ENCODE assay signal across 11 cellular contexts in the genomic region with DNA sequence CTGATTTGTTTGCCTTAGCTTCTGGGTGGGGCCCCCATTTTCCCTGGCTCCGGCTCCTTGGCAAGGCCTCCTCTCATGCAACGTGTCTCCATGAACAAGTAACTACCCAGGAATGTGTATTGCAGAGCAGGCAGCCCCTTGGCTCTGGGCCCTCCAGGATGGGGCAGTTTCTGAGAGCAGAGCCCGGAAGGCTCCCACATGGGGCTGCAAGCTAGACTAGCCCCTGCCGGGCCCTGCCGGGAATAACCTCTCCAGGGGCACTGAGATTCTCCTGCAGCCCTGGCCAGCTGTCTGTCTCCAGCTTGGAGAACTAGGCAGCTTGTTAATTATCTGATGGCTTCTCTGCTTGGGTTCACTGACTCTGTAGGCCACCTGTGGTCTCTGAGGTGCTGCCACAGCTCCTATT.
DNase-seq lines count a peak whose midpoint lies in the region; ATAC-seq and TF ChIP-seq lines count a peak whose summit lies in the region.
"Had no signal": no experiment of that assay in that cellular context is flagged by ENCODE, and none has a peak within 500 bp of the region (broad histone marks: within the 10 kb centered on the region; RNA-seq: fewer than 3 reads in every experiment).

No MANE protein-coding gene starts in this region.

- TF ChIP-seq POLR2A in gastroesophageal sphincter (IDR thresholded peaks at IDR 0.05): no peak

- no peaks in the 10 kb centered on the region for H3K27me3 ChIP-seq in BLaER1
- H3K27me3 ChIP-seq in RWPE2 (ENCODE audit: insufficient read depth, poor library complexity, severe bottlenecking): no peaks in the 10 kb centered on the region
- H3K27me3 ChIP-seq in gastroesophageal sphincter: no peaks in the 10 kb centered on the region
- H3K27me3 ChIP-seq: neutrophil had no signal

- H3K4me3 ChIP-seq in BLaER1 (no peak overlapping the region), RWPE2 (ENCODE audit: severe bottlenecking) (no peak overlapping the region), gastroesophageal sphincter (no peak overlapping the region)

- DNase-seq in RWPE2 (ENCODE audit: low spot score): no peak
- DNase-seq in osteocyte (ENCODE audit: extremely low spot score, unreplicated experiment): peak; percentile 88
- DNase-seq in stimulated activated CD4-positive, alpha-beta T cell treated with anti-CD3 and anti-CD28 coated beads, Interleukin-1b, Interleukin-23, amount 100 ng/mL, for 48 hours: no peak
- no peak for DNase-seq in activated naive CD8-positive, alpha-beta T cell treated with anti-CD3 and anti-CD28 coated beads for 36 hours
- DNase-seq: stimulated activated naive CD8-positive, alpha-beta T cell treated with anti-CD3 and anti-CD28 coated beads, Interleukin-15, Interleukin-2, amounts not matched to agents 100 U/mL and 50 U/mL, for 24 hours had no signal

- H3K9me3 Mint-ChIP-seq in osteocyte (ENCODE audit: unreplicated experiment): no peaks in the 10 kb centered on the region
- H3K9me3 Mint-ChIP-seq in activated naive CD8-positive, alpha-beta T cell treated with anti-CD3 and anti-CD28 coated beads for 36 hours: peaks cover 17% of the 10 kb centered on the region

- peaks cover 75% of the 10 kb centered on the region for H3K4me1 Mint-ChIP-seq in osteocyte (ENCODE audit: unreplicated experiment)
- H3K4me1 Mint-ChIP-seq in activated naive CD8-positive, alpha-beta T cell treated with anti-CD3 and anti-CD28 coated beads for 36 hours: peaks cover 44% of the 10 kb centered on the region

- H3K9ac ChIP-seq in BLaER1: no peak overlapping the region

- H3K4me3 Mint-ChIP-seq in osteocyte (ENCODE audit: unreplicated experiment): no peak overlapping the region
- H3K4me3 Mint-ChIP-seq in activated naive CD8-positive, alpha-beta T cell treated with anti-CD3 and anti-CD28 coated beads for 36 hours: no peak overlapping the region
- H3K4me3 Mint-ChIP-seq: activated CD8-positive, alpha-beta T cell treated with anti-CD3 and anti-CD28 coated beads for 36 hours had no signal

- H3K4me2 ChIP-seq in BLaER1: peak overlapping the region; percentile 19; the same call in 1 of the 2 replicates

- H3K27ac ChIP-seq in BLaER1 (no peak overlapping the region), RWPE2 (ENCODE audit: poor library complexity, severe bottlenecking) (no peak overlapping the region), gastroesophageal sphincter (peak overlapping the region in 3 of 4 donors; percentile 36 to 66 (median 61))
- H3K27ac ChIP-seq: neutrophil had no signal

- TF ChIP-seq EP300 in gastroesophageal sphincter (IDR thresholded peaks at IDR 0.05): no peak

- TF ChIP-seq CTCF in RWPE2 (IDR thresholded peaks at IDR 0.05; ENCODE audit: poor library complexity, severe bottlenecking): no peak
- TF ChIP-seq CTCF in gastroesophageal sphincter (IDR thresholded peaks at IDR 0.05): no peak
- TF ChIP-seq CTCF in osteocyte (IDR thresholded peaks at IDR 0.05): peak; percentile 48

- H3K36me3 Mint-ChIP-seq in osteocyte (ENCODE audit: unreplicated experiment): no peaks in the 10 kb centered on the region
- H3K36me3 Mint-ChIP-seq in activated naive CD8-positive, alpha-beta T cell treated with anti-CD3 and anti-CD28 coated beads for 36 hours: peaks cover 20% of the 10 kb centered on the region

- no peaks in the 10 kb centered on the region for H4K20me1 ChIP-seq in BLaER1

- H3K27ac Mint-ChIP-seq in osteocyte (ENCODE audit: unreplicated experiment): peak overlapping the region; percentile 82
- H3K27ac Mint-ChIP-seq in activated naive CD8-positive, alpha-beta T cell treated with anti-CD3 and anti-CD28 coated beads for 36 hours: no peak overlapping the region
- H3K27ac Mint-ChIP-seq: activated CD8-positive, alpha-beta T cell treated with anti-CD3 and anti-CD28 coated beads for 36 hours had no signal

- no peaks in the 10 kb centered on the region for H3K9me3 ChIP-seq in BLaER1
- H3K9me3 ChIP-seq in RWPE2 (ENCODE audit: severe bottlenecking): no peaks in the 10 kb centered on the region
- H3K9me3 ChIP-seq in gastroesophageal sphincter: no peaks in the 10 kb centered on the region
- H3K9me3 ChIP-seq: neutrophil had no signal

- H3K4me1 ChIP-seq in BLaER1 (peaks cover 46% of the 10 kb centered on the region), RWPE2 (ENCODE audit: insufficient read depth, poor library complexity, severe bottlenecking) (peaks cover 16% of the 10 kb centered on the region), gastroesophageal sphincter (peaks cover 0 to 30% (median 20%) of the 10 kb centered on the region in 3 donors)

- H3K27me3 Mint-ChIP-seq in osteocyte (ENCODE audit: unreplicated experiment): no peaks in the 10 kb centered on the region
- no peaks in the 10 kb centered on the region for H3K27me3 Mint-ChIP-seq in activated naive CD8-positive, alpha-beta T cell treated with anti-CD3 and anti-CD28 coated beads for 36 hours

- ATAC-seq in RWPE2 (ENCODE audit: low read depth) (peak; percentile 53), gastroesophageal sphincter (peak; percentile 90), HG02798 (IDR thresholded peaks at IDR 0.05; ENCODE audit: poor library complexity, unreplicated experiment) (no peak), HG03521 (IDR thresholded peaks at IDR 0.05; ENCODE audit: unreplicated experiment) (no peak)
- ATAC-seq: activated CD8-positive, alpha-beta T cell treated with anti-CD3 and anti-CD28 coated beads for 36 hours; stimulated activated naive CD8-positive, alpha-beta T cell treated with anti-CD3 and anti-CD28 coated beads, Interleukin-15, Interleukin-2, amounts not matched to agents 100 U/mL and 50 U/mL, for 24 hours had no signal

- H3K36me3 ChIP-seq in BLaER1 (no peaks in the 10 kb centered on the region), RWPE2 (ENCODE audit: low read depth) (no peaks in the 10 kb centered on the region), gastroesophageal sphincter (no peaks in the 10 kb centered on the region)
- H3K36me3 ChIP-seq: neutrophil had no signal

- 0% methylated on average over 1 of the region's 5 CpGs; no CpG with 5 or more reads in 1 of the 2 donors for WGBS in gastroesophageal sphincter (ENCODE audit: low coverage in 1 of 2), 2 donors

Comparison
In these comparisons a context has a peak if more than half of its experiments do, and no peak if none do; other contexts are left out.
1. H3K27ac ChIP-seq: peak in gastroesophageal sphincter (3 of 4); none in BLaER1 (single experiment) and RWPE2 (single experiment).
2. ATAC-seq: peak in RWPE2 (single experiment) and gastroesophageal sphincter (single experiment); none in HG02798 (single experiment) and HG03521 (single experiment).